19 cellular contexts compared by ENCODE assay signal in genomic region chr9:128657796-128658195, GRCh38. TPM values are rescaled to one million over a fixed set of nuclear protein-coding genes. Genes with fewer than 3 reads are reported as not detected.
DNase-seq lines count a peak whose midpoint lies in the region; ATAC-seq and TF ChIP-seq lines count a peak whose summit lies in the region.
"Had no signal": no experiment of that assay in that cellular context is flagged by ENCODE, and none has a peak within 500 bp of the region (broad histone marks: within the 10 kb centered on the region; RNA-seq: fewer than 3 reads in every experiment).

No MANE protein-coding gene starts in this region.

- no peaks in the 10 kb centered on the region for H3K27me3 Mint-ChIP-seq in activated CD4-positive, alpha-beta T cell treated with anti-CD3 and anti-CD28 coated beads, Interleukin-2, amount 10 ng/mL, durations not matched to agents 24 days and 14 days
- H3K27me3 Mint-ChIP-seq in activated naive CD8-positive, alpha-beta T cell treated with anti-CD3 and anti-CD28 coated beads, Interleukin-2, amount 50 U/mL, for 24 hours, result no peaks in the 10 kb centered on the region
- no peaks in the 10 kb centered on the region for H3K27me3 Mint-ChIP-seq in stimulated activated memory B cell treated with anti-CD40 and anti-IgM and Interleukin-4, amounts not matched to agents 10 μg/mL and 1 μg/mL and 100 μg/mL, for 72 hours

- H3F3A ChIP-seq in neural cell (ENCODE audit: insufficient read depth, low read length, poor library complexity, severe bottlenecking), result peaks cover 3% of the 10 kb centered on the region

- no peaks in the 10 kb centered on the region for H3K9me2 ChIP-seq in neural cell (ENCODE audit: insufficient read depth, low read length)

- no peaks in the 10 kb centered on the region for H3K27me3 ChIP-seq in neural cell (ENCODE audit: insufficient read depth, low read depth, low read length)
- H3K27me3 ChIP-seq: stomach, vagina had no signal

- CTCF ChIA-PET in HEK293 (lab: Yijun Ruan, JAX), result no interaction called here
- CTCF ChIA-PET in HEK293T (lab: Yijun Ruan, JAX), result no interaction called here

- no peak overlapping the region for H3K4me2 ChIP-seq in neural cell (ENCODE audit: low read length)

- ATAC-seq in activated naive CD8-positive, alpha-beta T cell treated with anti-CD3 and anti-CD28 coated beads, Interleukin-2, amount 50 U/mL, for 24 hours, result no peak
- no peak for ATAC-seq in stimulated activated memory B cell treated with anti-CD40 and anti-IgM and Interleukin-4, amounts not matched to agents 10 μg/mL and 1 μg/mL and 100 μg/mL, for 72 hours
- ATAC-seq: activated naive CD4-positive, alpha-beta T cell treated with anti-CD3 and anti-CD28 coated beads, Interleukin-2, amount 50 U/mL, for 72 hours had no signal

- no peaks in the 10 kb centered on the region for H3K9me3 Mint-ChIP-seq in activated CD4-positive, alpha-beta T cell treated with anti-CD3 and anti-CD28 coated beads, Interleukin-2, amount 10 ng/mL, durations not matched to agents 24 days and 14 days
- no peaks in the 10 kb centered on the region for H3K9me3 Mint-ChIP-seq in activated naive CD8-positive, alpha-beta T cell treated with anti-CD3 and anti-CD28 coated beads, Interleukin-2, amount 50 U/mL, for 24 hours
- H3K9me3 Mint-ChIP-seq in stimulated activated memory B cell treated with anti-CD40 and anti-IgM and Interleukin-4, amounts not matched to agents 10 μg/mL and 1 μg/mL and 100 μg/mL, for 72 hours, result no peaks in the 10 kb centered on the region
- H3K9me3 Mint-ChIP-seq: activated naive CD4-positive, alpha-beta T cell treated with anti-CD3 and anti-CD28 coated beads, Interleukin-2, amount 50 U/mL, for 72 hours; CD8-positive, alpha-beta memory T cell had no signal

- intact Hi-C loops in activated CD4-positive, alpha-beta T cell treated with anti-CD3 and anti-CD28 coated beads, Interleukin-2, amount 10 ng/mL, durations not matched to agents 24 days and 14 days (cut with micrococcal nuclease), result loop anchor here (2.0 to 5.0 kb wide), 4 partner anchors 45 to 225 kb away; partner anchors contain the start of genes ENDOG, LRRC8A, PKN3 and ZDHHC12

- H3K4me3 Mint-ChIP-seq in activated CD4-positive, alpha-beta T cell treated with anti-CD3 and anti-CD28 coated beads, Interleukin-2, amount 10 ng/mL, durations not matched to agents 24 days and 14 days, result no peak overlapping the region
- H3K4me3 Mint-ChIP-seq in activated naive CD8-positive, alpha-beta T cell treated with anti-CD3 and anti-CD28 coated beads, Interleukin-2, amount 50 U/mL, for 24 hours, result no peak overlapping the region
- no peak overlapping the region for H3K4me3 Mint-ChIP-seq in stimulated activated memory B cell treated with anti-CD40 and anti-IgM and Interleukin-4, amounts not matched to agents 10 μg/mL and 1 μg/mL and 100 μg/mL, for 72 hours

- H3K4me1 Mint-ChIP-seq in activated CD4-positive, alpha-beta T cell treated with anti-CD3 and anti-CD28 coated beads, Interleukin-2, amount 10 ng/mL, durations not matched to agents 24 days and 14 days, result peaks cover 10% of the 10 kb centered on the region
- H3K4me1 Mint-ChIP-seq in activated naive CD8-positive, alpha-beta T cell treated with anti-CD3 and anti-CD28 coated beads, Interleukin-2, amount 50 U/mL, for 24 hours, result peaks cover 7% of the 10 kb centered on the region
- H3K4me1 Mint-ChIP-seq in stimulated activated memory B cell treated with anti-CD40 and anti-IgM and Interleukin-4, amounts not matched to agents 10 μg/mL and 1 μg/mL and 100 μg/mL, for 72 hours, result peaks cover 6% of the 10 kb centered on the region

- no peaks in the 10 kb centered on the region for H4K20me1 ChIP-seq in neural cell (ENCODE audit: insufficient read depth)

- H3K36me3 ChIP-seq in HEK293 (ENCODE audit: control insufficient read depth in 2 of 2, insufficient read depth in 1 of 2, low read length in 2 of 2) (peaks cover 0 to 2% of the 10 kb centered on the region in 2 experiments; a peak in 1 of 3 replicates), neural cell (ENCODE audit: insufficient read depth, low read length) (no peaks in the 10 kb centered on the region)
- H3K36me3 ChIP-seq: stomach, vagina had no signal

- H2AFZ ChIP-seq in neural cell (ENCODE audit: low read depth, low read length), result no peak overlapping the region

- H3K27ac ChIP-seq in HEK293 (ENCODE audit: extremely low read depth, low read depth, low read length) (no peak overlapping the region), neural cell (ENCODE audit: low read length) (peak overlapping the region; percentile 99)

- TF ChIP-seq CTCF in HEK293 (tag by site-specific recombination; IDR thresholded peaks at IDR 0.05) (no peak), neural cell (IDR thresholded peaks at IDR 0.05; ENCODE audit: poor library complexity, severe bottlenecking) (no peak)

- no peak for TF ChIP-seq EP300 in neural cell (conservative IDR thresholded peaks at IDR 0.05; ENCODE audit: poor library complexity, severe bottlenecking)

- H3K9me3 ChIP-seq in HEK293 (ENCODE audit: control insufficient read depth, insufficient read depth, low read depth, low read length), result no peaks in the 10 kb centered on the region
- H3K9me3 ChIP-seq in neural cell (ENCODE audit: low read length), result no peaks in the 10 kb centered on the region
- H3K9me3 ChIP-seq: psoas muscle, stomach, vagina had no signal

- H3K4me1 ChIP-seq in HEK293 (ENCODE audit: control insufficient read depth, insufficient read depth, low read length), result no peaks in the 10 kb centered on the region
- H3K4me1 ChIP-seq: psoas muscle had no signal

- no peak overlapping the region for H3K9ac ChIP-seq in neural cell (ENCODE audit: low read length)

- H3K4me3 ChIP-seq in HEK293 (ENCODE audit: low read depth, low read length) (no peak overlapping the region), neural cell (ENCODE audit: low read length) (no peak overlapping the region)

- no peak for DNase-seq in activated CD4-positive, alpha-beta T cell treated with anti-CD3 and anti-CD28 coated beads, Interleukin-2, amount 10 ng/mL, durations not matched to agents 24 days and 14 days
- DNase-seq in activated CD4-positive, alpha-beta T cell treated with anti-CD3 and anti-CD28 coated beads for 48 hours, result no peak
- DNase-seq in activated naive CD8-positive, alpha-beta T cell treated with anti-CD3 and anti-CD28 coated beads, Interleukin-2, amount 50 U/mL, for 24 hours, result no peak
- no peak for DNase-seq in HEK293T (ENCODE audit: extremely low spot score)
- DNase-seq in cerebellar cortex (ENCODE audit: low spot score), result no peak
- DNase-seq: activated CD8-positive, alpha-beta memory T cell treated with anti-CD3 and anti-CD28 coated beads, Interleukin-2, amount 50 U/mL, for 4 hours; CD8-positive, alpha-beta memory T cell; EL; hypothalamus; NCI-H2081; NCI-H524 treated with DMSO at 0.1 percent for 48 hours; psoas muscle; stimulated activated CD4-positive, alpha-beta T cell treated with anti-CD3 and anti-CD28 coated beads, Interleukin-12 subunit alpha, Interleukin-12 subunit beta, amount 100 ng/mL, for 4 hours; stomach had no signal

- H3K36me3 Mint-ChIP-seq in activated CD4-positive, alpha-beta T cell treated with anti-CD3 and anti-CD28 coated beads, Interleukin-2, amount 10 ng/mL, durations not matched to agents 24 days and 14 days (ENCODE audit: low read depth), result no peaks in the 10 kb centered on the region
- no peaks in the 10 kb centered on the region for H3K36me3 Mint-ChIP-seq in activated naive CD8-positive, alpha-beta T cell treated with anti-CD3 and anti-CD28 coated beads, Interleukin-2, amount 50 U/mL, for 24 hours (ENCODE audit: low read depth)
- no peaks in the 10 kb centered on the region for H3K36me3 Mint-ChIP-seq in stimulated activated memory B cell treated with anti-CD40 and anti-IgM and Interleukin-4, amounts not matched to agents 10 μg/mL and 1 μg/mL and 100 μg/mL, for 72 hours

- H3K79me2 ChIP-seq in neural cell (replicated peaks; ENCODE audit: insufficient read depth, low read length), result peaks cover 8% of the 10 kb centered on the region

- no peak for TF ChIP-seq RAD21 in neural cell (conservative IDR thresholded peaks at IDR 0.05)

- peak overlapping the region; percentile 100 for H3K27ac Mint-ChIP-seq in activated CD4-positive, alpha-beta T cell treated with anti-CD3 and anti-CD28 coated beads, Interleukin-2, amount 10 ng/mL, durations not matched to agents 24 days and 14 days
- H3K27ac Mint-ChIP-seq in activated naive CD8-positive, alpha-beta T cell treated with anti-CD3 and anti-CD28 coated beads, Interleukin-2, amount 50 U/mL, for 24 hours, result peak overlapping the region; percentile 100
- H3K27ac Mint-ChIP-seq in stimulated activated memory B cell treated with anti-CD40 and anti-IgM and Interleukin-4, amounts not matched to agents 10 μg/mL and 1 μg/mL and 100 μg/mL, for 72 hours, result no peak overlapping the region

- POLR2A ChIA-PET in HEK293 (lab: Yijun Ruan, JAX), result interaction anchor here (0.6 to 1.8 kb wide), 4 partner anchors 22 to 52 kb away, joined by 3 to 12 read pairs (median 5); partner anchors contain the start of gene SET
- POLR2A ChIA-PET in HEK293T (lab: Yijun Ruan, JAX), result interaction anchor here (0.9 to 1.6 kb wide), 4 partner anchors 27 to 142 kb away, joined by 3 to 7 read pairs (median 5); partner anchors contain the start of genes PKN3 and SET

TF ChIP-seq in HEK293, 187 proteins besides CTCF, POLR2A, EP300 and RAD21:
- TF ChIP-seq ZNF121 (tag by site-specific recombination; IDR thresholded peaks at IDR 0.05), result peak; percentile 93
- TF ChIP-seq ZNF585B (tag by site-specific recombination; IDR thresholded peaks at IDR 0.05), result no peak
TF ChIP-seq in HEK293: peak in this region for 1.

TF ChIP-seq in neural cell, 6 proteins besides CTCF, POLR2A, EP300 and RAD21 (continues in another document):
- TF ChIP-seq TAF1 (IDR thresholded peaks at IDR 0.05; ENCODE audit: low read depth) (no peak), MXI1 (conservative IDR thresholded peaks at IDR 0.05; ENCODE audit: poor library complexity, severe bottlenecking) (no peak), POLR2AphosphoS5 (IDR thresholded peaks at IDR 0.05) (no peak)

TF ChIP-seq in HEK293T, 16 proteins besides CTCF, POLR2A, EP300 and RAD21 (continues in another document):
- TF ChIP-seq BHLHE40 (IDR thresholded peaks at IDR 0.05; ENCODE audit: borderline replicate concordance) (no peak), SUZ12 (IDR thresholded peaks at IDR 0.05) (no peak), FOXK2 (IDR thresholded peaks at IDR 0.05) (no peak), LEF1 (IDR thresholded peaks at IDR 0.05; ENCODE audit: borderline replicate concordance) (no peak), ARNT (IDR thresholded peaks at IDR 0.05) (no peak), TARDBP (IDR thresholded peaks at IDR 0.05) (no peak)

RNA-seq across cellular contexts. Expression of gene DYNC2I2, which starts 1.1 kb away (rescaled TPM):
- 47.4 and 47.7 TPM in 2 replicates for total RNA-seq in activated CD4-positive, alpha-beta T cell treated with anti-CD3 and anti-CD28 coated beads, Interleukin-2, amount 10 ng/mL, durations not matched to agents 24 days and 14 days
- polyA plus RNA-seq in neural cell, result 82.5 and 86.6 TPM in 2 replicates
- polyA minus RNA-seq in neural cell, result 44.9 and 48.7 TPM in 2 replicates

RNA-seq across cellular contexts. Expression of gene SET, which starts 31.2 kb away (rescaled TPM):
- total RNA-seq in activated CD4-positive, alpha-beta T cell treated with anti-CD3 and anti-CD28 coated beads, Interleukin-2, amount 10 ng/mL, durations not matched to agents 24 days and 14 days, result 831 and 846 TPM in 2 replicates
- polyA plus RNA-seq in neural cell, result 549 and 855 TPM in 2 replicates
- polyA minus RNA-seq in neural cell, result 541 and 626 TPM in 2 replicates

RNA-seq across cellular contexts. Expression of gene PKN3, which starts 44.5 kb away (rescaled TPM):
- total RNA-seq in activated CD4-positive, alpha-beta T cell treated with anti-CD3 and anti-CD28 coated beads, Interleukin-2, amount 10 ng/mL, durations not matched to agents 24 days and 14 days, result 22.9 and 24.3 TPM in 2 replicates
- 0.06 and 1.4 TPM in 2 replicates for polyA plus RNA-seq in neural cell
- 0.12 TPM in 1 of 2 replicates, not detected in the other for polyA minus RNA-seq in neural cell
